ENCODE assay signal across 22 cellular contexts in the genomic region with DNA sequence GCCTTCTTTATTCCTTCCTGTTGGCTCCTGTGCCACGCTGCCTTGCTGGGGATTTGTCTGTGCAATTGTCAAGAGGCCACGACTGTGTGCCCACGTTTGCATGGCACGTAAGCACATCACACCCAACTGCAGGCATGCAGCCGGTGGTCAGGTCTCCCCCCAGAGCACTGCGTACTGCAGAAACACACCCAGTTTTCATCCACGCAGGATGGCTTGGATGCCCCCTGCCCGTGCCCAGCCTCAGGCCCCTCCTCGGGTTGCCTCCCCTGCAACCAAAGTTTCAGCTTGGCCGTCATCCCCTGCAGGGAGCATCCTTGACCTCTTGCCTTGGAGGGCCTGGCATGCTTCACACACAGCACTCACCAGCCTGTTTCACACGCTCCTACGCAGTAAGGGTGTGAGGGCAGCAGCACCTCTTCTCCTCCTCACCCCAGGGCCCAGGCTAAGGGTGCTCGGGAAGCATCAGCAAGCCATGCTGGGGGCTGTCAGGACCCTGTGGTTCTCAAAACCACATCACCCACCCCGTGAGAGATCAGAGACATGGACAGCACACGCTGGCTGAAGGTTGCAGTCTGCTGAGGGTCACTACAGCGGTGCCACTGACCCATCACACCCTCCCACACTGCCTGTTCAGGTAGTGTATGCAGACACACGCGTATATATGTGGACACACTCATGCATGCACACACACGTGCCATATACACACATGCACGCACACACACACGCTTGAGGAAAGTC. TPM values are rescaled to one million over a fixed set of nuclear protein-coding genes. Genes with fewer than 3 reads are reported as not detected.
DNase-seq lines count a peak whose midpoint lies in the region; ATAC-seq and TF ChIP-seq lines count a peak whose summit lies in the region.
"Had no signal": no experiment of that assay in that cellular context is flagged by ENCODE, and none has a peak within 500 bp of the region (broad histone marks: within the 10 kb centered on the region; RNA-seq: fewer than 3 reads in every experiment).

No MANE protein-coding gene starts in this region.

- H2BK15ac ChIP-seq in mesenchymal stem cell (ENCODE audit: low read depth, poor library complexity, severe bottlenecking) = no peak overlapping the region

- H3K27me3 Mint-ChIP-seq in MCF 10A (ENCODE audit: insufficient read depth, unreplicated experiment) = no peaks in the 10 kb centered on the region
- H3K27me3 Mint-ChIP-seq: stimulated activated naive B cell treated with anti-CD40 and anti-IgM and Interleukin-4, amounts not matched to agents 10 μg/mL and 1 μg/mL and 100 μg/mL, for 72 hours had no signal

- no peak for DNase-seq in MCF 10A (ENCODE audit: unreplicated experiment)
- no peak for DNase-seq in mammary epithelial cell
- DNase-seq in mesenchymal stem cell = no peak
- DNase-seq in upper lobe of right lung = peak; percentile 54
- no peak for DNase-seq in HK-2 (ENCODE audit: unreplicated experiment)
- no peak for DNase-seq in NOMO-1 (lab: John Stamatoyannopoulos, UW; ENCODE audit: unreplicated experiment in 2 of 2)
- DNase-seq: effector CD8-positive, alpha-beta T cell; gastrocnemius medialis; H9; islet precursor cell; NCI-H1105 treated with DMSO at 0.1 percent for 48 hours; NCI-H2081 treated with DMSO at 0.1 percent for 48 hours; NCI-H446; NK-92 treated with Interleukin-12 subunit alpha and Interleukin-12 subunit beta, amount 100 ng/mL, for 24 hours; stimulated activated naive B cell treated with anti-CD40 and anti-IgM and Interleukin-4, amounts not matched to agents 10 μg/mL and 1 μg/mL and 100 μg/mL, for 72 hours; T1000 had no signal

- no peaks in the 10 kb centered on the region for H3F3A ChIP-seq in OCI-LY1 (ENCODE audit: insufficient read depth, low read length)

- intact Hi-C loops in MCF 10A (cut with micrococcal nuclease) (no loop called here), mammary epithelial cell (cut with micrococcal nuclease) (no loop called here), upper lobe of right lung (cut with DNase I) (no loop called here)

- no peak overlapping the region for H4K91ac ChIP-seq in mesenchymal stem cell (ENCODE audit: low read length)

- H3K27ac ChIP-seq in mammary epithelial cell (ENCODE audit: insufficient read depth, low read depth, low read length) (no peak overlapping the region), OCI-LY1 (ENCODE audit: low read depth, low read length, poor library complexity, severe bottlenecking) (no peak overlapping the region), mesenchymal stem cell (ENCODE audit: low read length, poor library complexity, severe bottlenecking) (no peak overlapping the region), upper lobe of right lung (no peak overlapping the region)
- H3K27ac ChIP-seq: esophagus muscularis mucosa, gastrocnemius medialis, tibial artery had no signal

- no peak overlapping the region for H2AFZ ChIP-seq in mammary epithelial cell (ENCODE audit: low read depth, low read length)
- no peak overlapping the region for H2AFZ ChIP-seq in OCI-LY1 (ENCODE audit: low read length)
- no peak overlapping the region for H2AFZ ChIP-seq in mesenchymal stem cell (ENCODE audit: low read depth, low read length)

- H3K36me3 Mint-ChIP-seq in MCF 10A (ENCODE audit: insufficient read depth, unreplicated experiment) = peaks cover 19% of the 10 kb centered on the region

- dilution Hi-C loops in mammary epithelial cell (cut with HindIII; ENCODE audit: low sequenced_read_pairs) = no loop called here

- H3K79me1 ChIP-seq in mesenchymal stem cell (replicated peaks; ENCODE audit: low read length, poor library complexity, severe bottlenecking) = peaks cover 27% of the 10 kb centered on the region

- H3K9me3 ChIP-seq in mammary epithelial cell (replicated peaks; ENCODE audit: insufficient read depth, low read length) (peaks cover 3% of the 10 kb centered on the region), OCI-LY1 (ENCODE audit: low read length) (no peaks in the 10 kb centered on the region), mesenchymal stem cell (ENCODE audit: control insufficient read depth, low read length) (no peaks in the 10 kb centered on the region), upper lobe of right lung (no peaks in the 10 kb centered on the region)
- H3K9me3 ChIP-seq: esophagus muscularis mucosa, gastrocnemius medialis, tibial artery had no signal

- H3K9ac ChIP-seq in mammary epithelial cell (ENCODE audit: insufficient read depth, low read length) (no peak overlapping the region), OCI-LY1 (ENCODE audit: low read length) (no peak overlapping the region), mesenchymal stem cell (ENCODE audit: low read length) (no peak overlapping the region)

- no peak overlapping the region for H2AK5ac ChIP-seq in mesenchymal stem cell (ENCODE audit: low read length, severe bottlenecking)

- no peak overlapping the region for H3K4ac ChIP-seq in mesenchymal stem cell (ENCODE audit: low read depth in 1 of 2, low read length in 2 of 2)

- peak overlapping the region; percentile 54 for H3K27ac Mint-ChIP-seq in MCF 10A (ENCODE audit: low read depth, unreplicated experiment)
- H3K27ac Mint-ChIP-seq: H9 had no signal

- H2BK12ac ChIP-seq in mesenchymal stem cell (ENCODE audit: low read length in 2 of 2) = no peak overlapping the region

- WGBS in mammary epithelial cell (ENCODE audit: low coverage, missing lambda C conversion rate) = 88% methylated on average over 16 of the region's 21 CpGs
- WGBS in mesenchymal stem cell = 95% methylated on average over 21 of the region's 21 CpGs

- no peak overlapping the region for H3K23ac ChIP-seq in mesenchymal stem cell (ENCODE audit: low read length in 2 of 2)

- H3K79me2 ChIP-seq in mammary epithelial cell (ENCODE audit: insufficient read depth, low read length) (peaks cover 50% of the 10 kb centered on the region), OCI-LY1 (ENCODE audit: insufficient read depth, low read length) (peaks cover under 1% of the 10 kb centered on the region)

- H3K4me1 ChIP-seq in mammary epithelial cell (ENCODE audit: insufficient read depth, low read length) = peaks cover 40% of the 10 kb centered on the region
- H3K4me1 ChIP-seq in OCI-LY1 (ENCODE audit: insufficient read depth, low read length, severe bottlenecking) = peaks cover 64% of the 10 kb centered on the region
- peaks cover 31% of the 10 kb centered on the region for H3K4me1 ChIP-seq in mesenchymal stem cell (ENCODE audit: control insufficient read depth, insufficient read depth, low read depth, low read length)
- H3K4me1 ChIP-seq in upper lobe of right lung = peaks cover 6% of the 10 kb centered on the region

- H3K9me2 ChIP-seq in OCI-LY1 (ENCODE audit: low read depth, low read length) = no peaks in the 10 kb centered on the region

- H3K4me1 Mint-ChIP-seq in MCF 10A (ENCODE audit: insufficient read depth, unreplicated experiment) = peaks cover 13% of the 10 kb centered on the region

- no peak overlapping the region for H3K4me3 Mint-ChIP-seq in MCF 10A (ENCODE audit: unreplicated experiment)
- H3K4me3 Mint-ChIP-seq: stimulated activated naive B cell treated with anti-CD40 and anti-IgM and Interleukin-4, amounts not matched to agents 10 μg/mL and 1 μg/mL and 100 μg/mL, for 72 hours had no signal

- H2BK5ac ChIP-seq in mesenchymal stem cell (ENCODE audit: low read depth, low read length, poor library complexity, severe bottlenecking) = no peak overlapping the region

- no peak overlapping the region for H3K18ac ChIP-seq in mesenchymal stem cell (ENCODE audit: low read depth in 1 of 2, low read length in 2 of 2)

- CTCF ChIA-PET in MCF 10A (lab: Yijun Ruan, JAX) = no interaction called here
- CTCF ChIA-PET in mammary epithelial cell (lab: Charles Lee; ENCODE audit: low non-redundant PET) = no interaction called here

- no peak for TF ChIP-seq CTCF in MCF 10A (IDR thresholded peaks at IDR 0.05; ENCODE audit: unreplicated experiment)
- no peak for TF ChIP-seq CTCF in mammary epithelial cell (conservative IDR thresholded peaks at IDR 0.05 in 1 of 2, IDR thresholded peaks at IDR 0.05 in 1 of 2; ENCODE audit: extremely low read depth in 1 of 2, insufficient read depth in 1 of 2, low read depth in 1 of 2, low read length in 2 of 2)
- TF ChIP-seq CTCF in OCI-LY1 (IDR thresholded peaks at IDR 0.05; ENCODE audit: low read length) = no peak
- TF ChIP-seq CTCF in upper lobe of right lung (IDR thresholded peaks at IDR 0.05) = no peak

- H3K9me3 Mint-ChIP-seq in MCF 10A (ENCODE audit: unreplicated experiment) = no peaks in the 10 kb centered on the region
- H3K9me3 Mint-ChIP-seq: activated naive CD4-positive, alpha-beta T cell treated with anti-CD3 and anti-CD28 coated beads, Interleukin-2, amount 50 U/mL, for 72 hours; CD8-positive, alpha-beta memory T cell had no signal

- H4K20me1 ChIP-seq in mammary epithelial cell (ENCODE audit: insufficient read depth, low read length) (no peaks in the 10 kb centered on the region), OCI-LY1 (ENCODE audit: insufficient read depth, low read length) (no peaks in the 10 kb centered on the region)

- H3K4me2 ChIP-seq in mammary epithelial cell (ENCODE audit: insufficient read depth, low read depth, low read length) (no peak overlapping the region), OCI-LY1 (ENCODE audit: low read length) (peak overlapping the region; percentile 33; the same call in 1 of the 2 replicates), mesenchymal stem cell (ENCODE audit: low read length, poor library complexity, severe bottlenecking) (no peak overlapping the region)

- BruUV-seq in MCF 10A (replicated peaks; lab: Mats Ljungman, UMichigan) (no TSS peak), mammary epithelial cell (replicated peaks; lab: Mats Ljungman, UMichigan) (no TSS peak)

- H3K36me3 ChIP-seq in mammary epithelial cell (ENCODE audit: insufficient read depth, low read length) (peaks cover 18% of the 10 kb centered on the region), OCI-LY1 (ENCODE audit: insufficient read depth, low read length) (peaks cover 31% of the 10 kb centered on the region), mesenchymal stem cell (ENCODE audit: control insufficient read depth in 1 of 2, insufficient read depth in 2 of 2, low read depth in 1 of 2, low read length in 2 of 2) (peaks cover 30 to 32% of the 10 kb centered on the region in 2 experiments), upper lobe of right lung (peaks cover 13% of the 10 kb centered on the region)

- in situ Hi-C loops in mammary epithelial cell (cut with MboI; ENCODE audit: low sequenced_read_pairs in 2 of 2) = loop anchor here in 1 of 2 donors (25.0 kb wide), 1 partner anchor 216 kb away; no protein-coding TSS in a partner anchor

- no peak for ATAC-seq in upper lobe of right lung
- ATAC-seq: activated naive CD4-positive, alpha-beta T cell treated with anti-CD3 and anti-CD28 coated beads, Interleukin-2, amount 50 U/mL, for 72 hours; gastrocnemius medialis; SK-N-SH treated with all-trans-retinoic acid at 6 μM for 48 hours; stimulated activated naive B cell treated with anti-CD40 and anti-IgM and Interleukin-4, amounts not matched to agents 10 μg/mL and 1 μg/mL and 100 μg/mL, for 72 hours had no signal

- no peaks in the 10 kb centered on the region for H3K27me3 ChIP-seq in mammary epithelial cell (ENCODE audit: insufficient read depth, low read length)
- H3K27me3 ChIP-seq in OCI-LY1 (ENCODE audit: insufficient read depth, low read length) = no peaks in the 10 kb centered on the region; the same call in 1 of the 2 replicates
- no peaks in the 10 kb centered on the region for H3K27me3 ChIP-seq in mesenchymal stem cell (ENCODE audit: control insufficient read depth in 1 of 2, insufficient read depth in 1 of 2, low read length in 2 of 2)
- no peaks in the 10 kb centered on the region for H3K27me3 ChIP-seq in upper lobe of right lung
- H3K27me3 ChIP-seq: esophagus muscularis mucosa, gastrocnemius medialis, tibial artery had no signal

- H4K8ac ChIP-seq in mesenchymal stem cell (ENCODE audit: low read length) = peak overlapping the region; percentile 50

- POLR2A ChIA-PET in MCF 10A (lab: Yijun Ruan, JAX) = no interaction called here

- no peak overlapping the region for H2BK120ac ChIP-seq in mesenchymal stem cell (ENCODE audit: low read depth, low read length)

- H3K14ac ChIP-seq in mesenchymal stem cell (ENCODE audit: low read length in 2 of 2) = no peak overlapping the region

- H3K4me3 ChIP-seq in mammary epithelial cell (replicated peaks in 1 of 3; ENCODE audit: insufficient read depth in 1 of 3, low read depth in 2 of 3, low read length in 3 of 3) (no peak overlapping the region), OCI-LY1 (ENCODE audit: low read depth, low read length, poor library complexity, severe bottlenecking) (no peak overlapping the region), mesenchymal stem cell (ENCODE audit: insufficient read depth in 1 of 2, low read depth in 1 of 2, low read length in 2 of 2) (no peak overlapping the region), upper lobe of right lung (no peak overlapping the region)
- H3K4me3 ChIP-seq: esophagus muscularis mucosa, gastrocnemius medialis, tibial artery had no signal

RNA-seq across cellular contexts. Expression of gene MRPL36, which starts 3.1 kb away (rescaled TPM):
- total RNA-seq in MCF 10A (2022) (90.5 and 101 TPM in 2 replicates), mammary epithelial cell (10 to 100 TPM; 47.2 to 82.2 TPM), upper lobe of right lung (29.4 TPM)
- 117 TPM for polyA plus RNA-seq in mammary epithelial cell
- 54.6 TPM for polyA minus RNA-seq in mammary epithelial cell
- polyA plus RNA-seq in mesenchymal stem cell (2013, experiment 1 of 2) = 94.6 TPM
- 92.6 TPM for polyA plus RNA-seq in mesenchymal stem cell (2013, experiment 2 of 2)

RNA-seq across cellular contexts. Expression of gene NDUFS6, which starts 4.7 kb away (rescaled TPM):
- total RNA-seq in MCF 10A (2022) (44.1 and 65.6 TPM in 2 replicates), mammary epithelial cell (10 to 100 TPM; 13.5 to 47.7 TPM), upper lobe of right lung (23.5 TPM)
- 127 TPM for polyA plus RNA-seq in mammary epithelial cell
- polyA minus RNA-seq in mammary epithelial cell = 17.7 TPM
- 102 TPM for polyA plus RNA-seq in mesenchymal stem cell (2013, experiment 1 of 2)
- 105 TPM for polyA plus RNA-seq in mesenchymal stem cell (2013, experiment 2 of 2)
